ENCODE assay signal across 18 cellular contexts in the genomic region with DNA sequence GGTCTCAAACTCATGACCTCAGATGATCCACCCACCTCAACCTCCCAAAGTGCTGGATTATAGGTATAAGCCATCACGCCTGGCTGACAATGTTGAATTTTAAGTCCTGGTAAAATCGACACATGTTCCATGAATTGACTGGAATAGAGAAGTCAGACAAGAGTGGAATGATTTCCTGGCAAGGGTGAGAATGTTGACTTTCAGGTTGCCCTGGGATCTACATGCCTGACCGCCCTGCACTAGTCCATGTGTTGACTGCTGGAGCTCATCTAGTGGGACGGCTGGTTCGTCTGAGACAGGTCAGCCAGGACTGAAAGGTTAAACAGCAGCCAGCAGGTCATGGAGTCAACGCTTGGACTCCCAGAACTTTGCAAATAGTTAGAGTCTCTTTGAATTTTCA.
DNase-seq lines count a peak whose midpoint lies in the region; ATAC-seq and TF ChIP-seq lines count a peak whose summit lies in the region.
"Had no signal": no experiment of that assay in that cellular context is flagged by ENCODE, and none has a peak within 500 bp of the region (broad histone marks: within the 10 kb centered on the region; RNA-seq: fewer than 3 reads in every experiment).

No MANE protein-coding gene starts in this region.

- H3K9me3 ChIP-seq in right lobe of liver, result no peaks in the 10 kb centered on the region
- no peaks in the 10 kb centered on the region for H3K9me3 ChIP-seq in thyroid gland
- H3K9me3 ChIP-seq: HAP-1 had no signal

- no peaks in the 10 kb centered on the region for H3K9me3 Mint-ChIP-seq in activated CD4-positive, alpha-beta T cell treated with anti-CD3 and anti-CD28 coated beads, Interleukin-2, amount 10 ng/mL, durations not matched to agents 7 days and 5 days
- H3K9me3 Mint-ChIP-seq: IgD-negative memory B cell had no signal

- TF ChIP-seq CTCF in epithelial cell of proximal tubule (conservative IDR thresholded peaks at IDR 0.05; ENCODE audit: low read depth, low read length) (no peak), right lobe of liver (IDR thresholded peaks at IDR 0.05) (no peak), thyroid gland (IDR thresholded peaks at IDR 0.05) (no peak)

- no peaks in the 10 kb centered on the region for H3K27me3 ChIP-seq in right lobe of liver
- no peaks in the 10 kb centered on the region for H3K27me3 ChIP-seq in thyroid gland

- 52% methylated on average over 2 of the region's 6 CpGs for WGBS in right lobe of liver (ENCODE audit: insufficient coverage, low coverage, low lambda C conversion rate, missing lambda C conversion rate)
- 29 to 38% methylated on average over 6 of the region's 6 CpGs for WGBS in thyroid gland, 2 donors

- TF ChIP-seq POLR2A in right lobe of liver (IDR thresholded peaks at IDR 0.05), result no peak
- TF ChIP-seq POLR2A in thyroid gland (IDR thresholded peaks at IDR 0.05), result peak in 1 of 2 donors; percentile 20

- H3K27ac Mint-ChIP-seq in activated CD4-positive, alpha-beta T cell treated with anti-CD3 and anti-CD28 coated beads, Interleukin-2, amount 10 ng/mL, durations not matched to agents 7 days and 5 days, result peak overlapping the region; percentile 48
- H3K27ac Mint-ChIP-seq: IgD-negative memory B cell had no signal

- H3K36me3 Mint-ChIP-seq in activated CD4-positive, alpha-beta T cell treated with anti-CD3 and anti-CD28 coated beads, Interleukin-2, amount 10 ng/mL, durations not matched to agents 7 days and 5 days (ENCODE audit: low read depth), result no peaks in the 10 kb centered on the region

- DNase-seq in activated CD4-positive, alpha-beta T cell treated with anti-CD3 and anti-CD28 coated beads, Interleukin-2, amount 10 ng/mL, durations not matched to agents 7 days and 5 days, result no peak
- no peak for DNase-seq in activated CD4-positive, alpha-beta T cell treated with anti-CD3 and anti-CD28 coated beads, Interleukin-2, amount 50 U/mL, for 48 hours
- DNase-seq in epithelial cell of proximal tubule (ENCODE audit: low read depth), result peak; percentile 87
- peak; percentile 53 to 79 (median 73) for DNase-seq in right lobe of liver
- DNase-seq in thyroid gland, result peak; percentile 93
- DNase-seq in NCI-H1417 (lab: John Stamatoyannopoulos, UW), result no peak
- DNase-seq in cardiac septum (ENCODE audit: low spot score), result no peak
- no peak for DNase-seq in NOMO-1 (lab: John Stamatoyannopoulos, UW; ENCODE audit: unreplicated experiment in 2 of 2)
- DNase-seq: AML-193, Calu3, DMS79, NCI-H1436 treated with DMSO at 0.1 percent for 48 hours, NCI-H2107, NCI-H446 treated with DMSO at 0.1 percent for 48 hours, NCI-H774 had no signal

- H3K4me3 ChIP-seq in epithelial cell of proximal tubule (ENCODE audit: low read depth, low read length), result no peak overlapping the region
- no peak overlapping the region for H3K4me3 ChIP-seq in right lobe of liver
- no peak overlapping the region for H3K4me3 ChIP-seq in thyroid gland (replicated peaks in 1 of 3)
- H3K4me3 ChIP-seq: HAP-1 had no signal

- ATAC-seq in right lobe of liver, result peak; percentile 91 to 96 (median 92)

- peak overlapping the region in 1 of 3 donors; percentile 39 for H3K27ac ChIP-seq in right lobe of liver
- H3K27ac ChIP-seq in thyroid gland, result peak overlapping the region; percentile 84 to 98 (median 90)
- H3K27ac ChIP-seq: RWPE1 had no signal

- CTCF ChIA-PET in activated CD4-positive, alpha-beta T cell treated with anti-CD3 and anti-CD28 coated beads, Interleukin-2, amount 10 ng/mL, durations not matched to agents 7 days and 5 days (lab: Charles Lee), result no interaction called here

- intact Hi-C loops in right lobe of liver (cut with DNase I), result no loop called here
- intact Hi-C loops in thyroid gland (cut with DNase I), result no loop called here
- intact Hi-C loops in cardiac septum (cut with DNase I), result loop anchor here (10.0 kb wide), 1 partner anchor 67 kb away; no protein-coding TSS in a partner anchor

- no peak overlapping the region for H3K4me3 Mint-ChIP-seq in activated CD4-positive, alpha-beta T cell treated with anti-CD3 and anti-CD28 coated beads, Interleukin-2, amount 10 ng/mL, durations not matched to agents 7 days and 5 days
- H3K4me3 Mint-ChIP-seq: IgD-negative memory B cell had no signal

- H3K4me1 ChIP-seq in right lobe of liver (peaks cover 0 to 16% (median 0%) of the 10 kb centered on the region in 4 donors), thyroid gland (peaks cover 54 to 71% of the 10 kb centered on the region in 2 donors)
- H3K4me1 ChIP-seq: HAP-1 had no signal

- POLR2A ChIA-PET in activated CD4-positive, alpha-beta T cell treated with anti-CD3 and anti-CD28 coated beads, Interleukin-2, amount 10 ng/mL, durations not matched to agents 7 days and 5 days (lab: Charles Lee), result no interaction called here

- H3K4me1 Mint-ChIP-seq in activated CD4-positive, alpha-beta T cell treated with anti-CD3 and anti-CD28 coated beads, Interleukin-2, amount 10 ng/mL, durations not matched to agents 7 days and 5 days, result peaks cover 3% of the 10 kb centered on the region

- H3K36me3 ChIP-seq in right lobe of liver (no peaks in the 10 kb centered on the region), thyroid gland (no peaks in the 10 kb centered on the region)
- H3K36me3 ChIP-seq: HAP-1 had no signal

- peaks cover 3% of the 10 kb centered on the region for H3K27me3 Mint-ChIP-seq in activated CD4-positive, alpha-beta T cell treated with anti-CD3 and anti-CD28 coated beads, Interleukin-2, amount 10 ng/mL, durations not matched to agents 7 days and 5 days

Comparison
In these comparisons a context has a peak if more than half of its experiments do, and no peak if none do; other contexts are left out.
1. DNase-seq: peak in epithelial cell of proximal tubule (single experiment), right lobe of liver (3 of 3) and thyroid gland (2 of 2); none in activated CD4-positive, alpha-beta T cell treated with anti-CD3 and anti-CD28 coated beads, Interleukin-2, amount 10 ng/mL, durations not matched to agents 7 days and 5 days (single experiment), activated CD4-positive, alpha-beta T cell treated with anti-CD3 and anti-CD28 coated beads, Interleukin-2, amount 50 U/mL, for 48 hours (0 of 2), NCI-H1417 (0 of 3), cardiac septum (single experiment) and NOMO-1 (0 of 2).